ENCODE assay signal across 8 cellular contexts in the genomic region with DNA sequence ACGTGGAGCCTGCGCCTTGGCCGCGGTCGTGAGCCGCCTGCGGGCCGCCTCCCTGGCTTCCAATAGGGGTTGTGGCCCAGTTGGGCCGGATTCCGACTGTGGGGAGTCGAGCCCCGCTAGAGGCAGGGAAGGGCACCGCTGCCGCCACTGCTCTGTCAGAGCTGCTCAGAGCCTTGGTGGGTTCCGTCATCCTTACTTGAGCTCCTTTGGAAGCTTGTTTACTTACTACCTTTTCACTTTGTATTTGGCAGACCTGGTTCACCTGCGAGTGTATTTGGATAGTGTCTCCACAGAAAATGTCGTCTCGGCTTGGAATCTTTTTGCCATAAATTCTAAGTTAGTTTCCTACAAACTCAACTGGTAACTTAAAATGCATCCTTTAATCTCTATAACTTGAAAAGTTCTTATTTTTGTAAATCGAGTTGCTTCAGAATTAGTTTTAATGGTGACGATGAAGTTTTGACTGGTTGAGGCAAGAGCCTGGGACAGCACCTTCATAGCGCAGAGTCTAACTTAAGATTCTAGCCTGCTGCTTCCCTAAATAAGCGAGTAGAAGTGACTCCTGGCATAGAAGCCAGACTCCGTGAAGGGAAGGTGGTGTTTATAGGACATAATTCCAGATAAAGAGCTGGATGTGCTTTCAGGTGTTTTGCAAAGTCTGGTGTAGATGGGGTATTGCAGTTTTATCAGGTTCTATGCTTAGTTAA. TPM values are rescaled to one million over a fixed set of nuclear protein-coding genes. Genes with fewer than 3 reads are reported as not detected.
DNase-seq lines count a peak whose midpoint lies in the region; ATAC-seq and TF ChIP-seq lines count a peak whose summit lies in the region.

No MANE protein-coding gene starts in this region.

- peaks cover 22% of the 10 kb centered on the region for H3K4me1 ChIP-seq in iPS-18a (ENCODE audit: control insufficient read depth, low read depth, low read length)

- H3K27ac ChIP-seq in iPS-18a (ENCODE audit: low read length) = no peak overlapping the region

- H3K4me1 Mint-ChIP-seq in activated CD8-positive, alpha-beta T cell treated with anti-CD3 and anti-CD28 coated beads, Interleukin-2, amount 10 ng/mL, durations not matched to agents 7 days and 5 days (ENCODE audit: low read depth) = peaks cover 26% of the 10 kb centered on the region
- H3K4me1 Mint-ChIP-seq in stimulated activated memory B cell treated with anti-CD40 and anti-IgM and Interleukin-4, amounts not matched to agents 10 μg/mL and 1 μg/mL and 100 μg/mL, for 72 hours = peaks cover 27% of the 10 kb centered on the region

- no peaks in the 10 kb centered on the region for H3K36me3 ChIP-seq in iPS-18a (ENCODE audit: control insufficient read depth, low read depth, low read length)

- TF ChIP-seq CTCF in GM10266 (IDR thresholded peaks at IDR 0.05; ENCODE audit: control insufficient read depth, insufficient read depth, low read depth, missing control alignments) = no peak

- no peaks in the 10 kb centered on the region for H3K9me3 Mint-ChIP-seq in activated CD8-positive, alpha-beta T cell treated with anti-CD3 and anti-CD28 coated beads, Interleukin-2, amount 10 ng/mL, durations not matched to agents 7 days and 5 days (ENCODE audit: insufficient read depth)
- H3K9me3 Mint-ChIP-seq in stimulated activated memory B cell treated with anti-CD40 and anti-IgM and Interleukin-4, amounts not matched to agents 10 μg/mL and 1 μg/mL and 100 μg/mL, for 72 hours = no peaks in the 10 kb centered on the region

- POLR2A ChIA-PET in activated CD8-positive, alpha-beta T cell treated with anti-CD3 and anti-CD28 coated beads, Interleukin-2, amount 10 ng/mL, durations not matched to agents 7 days and 5 days (lab: Charles Lee) = interaction anchor here (1.0 to 2.1 kb wide), 9 partner anchors 10 to 754 kb away, joined by 3 to 7 read pairs (median 4); partner anchors contain the start of genes IP6K2, NDUFAF3, QRICH1 and TCTA

- H3K27me3 ChIP-seq in iPS-18a (ENCODE audit: control insufficient read depth, insufficient read depth, low read length) = no peaks in the 10 kb centered on the region

- no peaks in the 10 kb centered on the region for H3K27me3 Mint-ChIP-seq in activated CD8-positive, alpha-beta T cell treated with anti-CD3 and anti-CD28 coated beads, Interleukin-2, amount 10 ng/mL, durations not matched to agents 7 days and 5 days (ENCODE audit: low read depth)
- no peaks in the 10 kb centered on the region for H3K27me3 Mint-ChIP-seq in stimulated activated memory B cell treated with anti-CD40 and anti-IgM and Interleukin-4, amounts not matched to agents 10 μg/mL and 1 μg/mL and 100 μg/mL, for 72 hours

- peak overlapping the region; percentile 76 for H3K9ac ChIP-seq in iPS-18a (ENCODE audit: low read length)

- H3K27ac Mint-ChIP-seq in activated CD8-positive, alpha-beta T cell treated with anti-CD3 and anti-CD28 coated beads, Interleukin-2, amount 10 ng/mL, durations not matched to agents 7 days and 5 days = peak overlapping the region; percentile 88
- peak overlapping the region; percentile 91 for H3K27ac Mint-ChIP-seq in stimulated activated memory B cell treated with anti-CD40 and anti-IgM and Interleukin-4, amounts not matched to agents 10 μg/mL and 1 μg/mL and 100 μg/mL, for 72 hours

- peak; percentile 12 for DNase-seq in AG20443 (ENCODE audit: low spot score)
- DNase-seq in activated CD8-positive, alpha-beta T cell treated with anti-CD3 and anti-CD28 coated beads, Interleukin-2, amount 10 ng/mL, durations not matched to agents 7 days and 5 days = no peak
- no peak for DNase-seq in NCI-H748 treated with DMSO at 0.1 percent for 48 hours (lab: John Stamatoyannopoulos, UW)
- DNase-seq in GM10266 (ENCODE audit: extremely low spot score) = no peak

- H3K9me3 ChIP-seq in iPS-18a (ENCODE audit: control insufficient read depth, low read depth, low read length) = no peaks in the 10 kb centered on the region

- H3K4me3 Mint-ChIP-seq in activated CD8-positive, alpha-beta T cell treated with anti-CD3 and anti-CD28 coated beads, Interleukin-2, amount 10 ng/mL, durations not matched to agents 7 days and 5 days = peak overlapping the region; percentile 86
- H3K4me3 Mint-ChIP-seq in stimulated activated memory B cell treated with anti-CD40 and anti-IgM and Interleukin-4, amounts not matched to agents 10 μg/mL and 1 μg/mL and 100 μg/mL, for 72 hours = peak overlapping the region; percentile 90

- peaks cover 24% of the 10 kb centered on the region for H3K36me3 Mint-ChIP-seq in activated CD8-positive, alpha-beta T cell treated with anti-CD3 and anti-CD28 coated beads, Interleukin-2, amount 10 ng/mL, durations not matched to agents 7 days and 5 days (ENCODE audit: low read depth)
- peaks cover 8% of the 10 kb centered on the region for H3K36me3 Mint-ChIP-seq in stimulated activated memory B cell treated with anti-CD40 and anti-IgM and Interleukin-4, amounts not matched to agents 10 μg/mL and 1 μg/mL and 100 μg/mL, for 72 hours

- peak overlapping the region; percentile 83 for H3K4me3 ChIP-seq in iPS-18a (ENCODE audit: low read length)

- ATAC-seq in GM19023 (IDR thresholded peaks at IDR 0.05; ENCODE audit: unreplicated experiment) (peak; percentile 28), HG03378 (IDR thresholded peaks at IDR 0.05; ENCODE audit: unreplicated experiment) (peak; percentile 32)
- peak; percentile 32 for ATAC-seq in activated CD8-positive, alpha-beta T cell treated with anti-CD3 and anti-CD28 coated beads, Interleukin-2, amount 10 ng/mL, durations not matched to agents 7 days and 5 days
- ATAC-seq in stimulated activated memory B cell treated with anti-CD40 and anti-IgM and Interleukin-4, amounts not matched to agents 10 μg/mL and 1 μg/mL and 100 μg/mL, for 72 hours = peak; percentile 50

- CTCF ChIA-PET in activated CD8-positive, alpha-beta T cell treated with anti-CD3 and anti-CD28 coated beads, Interleukin-2, amount 10 ng/mL, durations not matched to agents 7 days and 5 days (lab: Charles Lee) = interaction anchor here (1.0 to 3.6 kb wide), 10 partner anchors 14 to 377 kb away, joined by 4 to 16 read pairs (median 6); partner anchors contain the start of genes QRICH1 and USP4

RNA-seq across cellular contexts. Expression of gene DAG1, which starts 0.8 kb away (rescaled TPM):
- total RNA-seq in activated CD8-positive, alpha-beta T cell treated with anti-CD3 and anti-CD28 coated beads, Interleukin-2, amount 10 ng/mL, durations not matched to agents 7 days and 5 days = 10 to 100 TPM; 18.8 to 19.7 TPM

RNA-seq across cellular contexts. Expression of gene NICN1, which starts 41.7 kb away (rescaled TPM):
- total RNA-seq in activated CD8-positive, alpha-beta T cell treated with anti-CD3 and anti-CD28 coated beads, Interleukin-2, amount 10 ng/mL, durations not matched to agents 7 days and 5 days = 10 to 100 TPM; 23.2 to 25.7 TPM

RNA-seq across cellular contexts. Expression of gene AMT, which starts 48.6 kb away (rescaled TPM):
- 1 to 10 TPM; 3.8 to 4.7 TPM for total RNA-seq in activated CD8-positive, alpha-beta T cell treated with anti-CD3 and anti-CD28 coated beads, Interleukin-2, amount 10 ng/mL, durations not matched to agents 7 days and 5 days

RNA-seq across cellular contexts. Expression of gene TCTA, which starts 58.6 kb away (rescaled TPM):
- total RNA-seq in activated CD8-positive, alpha-beta T cell treated with anti-CD3 and anti-CD28 coated beads, Interleukin-2, amount 10 ng/mL, durations not matched to agents 7 days and 5 days = 10 to 100 TPM; 19.6 to 25.2 TPM

RNA-seq across cellular contexts. Expression of gene RHOA, which starts 59.1 kb away (rescaled TPM):
- total RNA-seq in activated CD8-positive, alpha-beta T cell treated with anti-CD3 and anti-CD28 coated beads, Interleukin-2, amount 10 ng/mL, durations not matched to agents 7 days and 5 days = 100 to 1,000 TPM; 518 to 520 TPM
